1 cellular context compared by ENCODE assay signal in genomic region chr1:198701766-198702539, GRCh38.
TF ChIP-seq lines count a peak whose summit lies in the region.

No MANE protein-coding gene starts in this region.

TF ChIP-seq in neural cell, 6 proteins besides CTCF, POLR2A, EP300 and RAD21 (continued from another document):
- no peak for TF ChIP-seq REST (IDR thresholded peaks at IDR 0.05; ENCODE audit: borderline replicate concordance)
TF ChIP-seq in neural cell: peak in this region for 0.
